ENCODE assay signal across 8 cellular contexts in genomic region chr2:24409700-24410556, GRCh38. TPM values are rescaled to one million over a fixed set of nuclear protein-coding genes. Genes with fewer than 3 reads are reported as not detected.
A peak's percentile ranks its signal among the peaks of the same experiment; 100 is the strongest.
DNase-seq lines count a peak whose midpoint lies in the region; ATAC-seq and TF ChIP-seq lines count a peak whose summit lies in the region.

No MANE protein-coding gene starts in this region.

- H3K36me3 ChIP-seq in neuronal stem cell (replicated peaks in 1 of 2; ENCODE audit: control insufficient read depth in 2 of 2, insufficient read depth in 2 of 2, low read length in 2 of 2), result no peaks in the 10 kb centered on the region

- no peaks in the 10 kb centered on the region for H3K9me3 ChIP-seq in neuronal stem cell (replicated peaks in 1 of 2; ENCODE audit: control insufficient read depth in 2 of 2, insufficient read depth in 1 of 2, low read depth in 1 of 2, low read length in 2 of 2)

- CTCF ChIA-PET in Calu3 (lab: Charles Lee), result interaction anchor here (0.6 to 2.0 kb wide), 3 partner anchors 32 to 418 kb away, joined by 3 to 9 read pairs (median 3); no protein-coding TSS in a partner anchor

- H2BK15ac ChIP-seq in neuronal stem cell (ENCODE audit: low read length), result no peak overlapping the region

- no peaks in the 10 kb centered on the region for H3K9me3 Mint-ChIP-seq in Calu3 (ENCODE audit: low read depth, unreplicated experiment)

- no peak overlapping the region for H3K4me3 Mint-ChIP-seq in Calu3 (ENCODE audit: low read depth, unreplicated experiment)

- no TSS peak for BruUV-seq in Calu3 (replicated peaks; lab: Mats Ljungman, UMichigan)

- H3K9ac ChIP-seq in neuronal stem cell (ENCODE audit: low read depth, low read length, poor library complexity), result peak overlapping the region; percentile 1

- ATAC-seq in GM21619 (IDR thresholded peaks at IDR 0.05; ENCODE audit: unreplicated experiment), result no peak
- no peak for ATAC-seq in GM21723 (IDR thresholded peaks at IDR 0.05; ENCODE audit: unreplicated experiment)

- no peak overlapping the region for H3K14ac ChIP-seq in neuronal stem cell (ENCODE audit: low read length)

- H3K4me2 ChIP-seq in neuronal stem cell (ENCODE audit: insufficient read depth, low read length, poor library complexity, severe bottlenecking), result no peak overlapping the region

- H3K27ac ChIP-seq in HL-60 (replicated peaks) (no peak overlapping the region), neuronal stem cell (replicated peaks; ENCODE audit: low read length) (no peak overlapping the region)

- H3K36me3 Mint-ChIP-seq in Calu3 (ENCODE audit: insufficient read depth, unreplicated experiment), result no peaks in the 10 kb centered on the region

- TF ChIP-seq CTCF in Calu3 (IDR thresholded peaks at IDR 0.05; ENCODE audit: unreplicated experiment) (peak; percentile 82), HL-60 (IDR thresholded peaks at IDR 0.05; ENCODE audit: insufficient read depth, low read length) (peak; percentile 84), fibroblast of villous mesenchyme (IDR thresholded peaks at IDR 0.05; ENCODE audit: insufficient read depth, low read depth, low read length) (peak; percentile 87)

- H2BK12ac ChIP-seq in neuronal stem cell (ENCODE audit: low read length), result no peak overlapping the region

- no peak overlapping the region for H4K8ac ChIP-seq in neuronal stem cell (ENCODE audit: low read depth, low read length)

- H3K18ac ChIP-seq in neuronal stem cell (ENCODE audit: low read length), result no peak overlapping the region

- no peaks in the 10 kb centered on the region for H3K79me1 ChIP-seq in neuronal stem cell (ENCODE audit: low read depth, low read length)

- H4K91ac ChIP-seq in neuronal stem cell (ENCODE audit: low read depth, low read length, poor library complexity), result no peak overlapping the region

- DNase-seq in Calu3, result peak; percentile 38
- DNase-seq in HL-60 (ENCODE audit: low read depth in 1 of 2, low spot score in 1 of 2), result peak; percentile 21 to 35
- DNase-seq in NCI-H524 (lab: John Stamatoyannopoulos, UW), result peak; percentile 74 to 91
- DNase-seq in activated CD4-positive, alpha-beta T cell treated with anti-CD3 and anti-CD28 coated beads, Interleukin-2, amount 50 U/mL, for 24 hours (ENCODE audit: low read depth in 1 of 2, low spot score in 1 of 2), result peak; percentile 6 to 36
- DNase-seq in fibroblast of villous mesenchyme (ENCODE audit: low read depth), result peak; percentile 72
- peak; percentile 72 for DNase-seq in neuronal stem cell (ENCODE audit: low spot score)

- H3K4me1 Mint-ChIP-seq in Calu3 (ENCODE audit: low read depth, unreplicated experiment), result no peaks in the 10 kb centered on the region

- no peak overlapping the region for H3K27ac Mint-ChIP-seq in Calu3 (ENCODE audit: unreplicated experiment)

- H3K27me3 Mint-ChIP-seq in Calu3 (ENCODE audit: unreplicated experiment), result no peaks in the 10 kb centered on the region

- intact Hi-C loops in Calu3 (cut with micrococcal nuclease; ENCODE audit: unreplicated experiment), result loop anchor here (1.0 to 2.0 kb wide), 3 partner anchors 417 to 786 kb away; no protein-coding TSS in a partner anchor

- H2BK120ac ChIP-seq in neuronal stem cell (ENCODE audit: low read depth, low read length), result no peak overlapping the region

- H2BK5ac ChIP-seq in neuronal stem cell (ENCODE audit: low read length), result no peak overlapping the region

- H3K27me3 ChIP-seq in HL-60 (ENCODE audit: insufficient read depth, poor library complexity, severe bottlenecking) (no peaks in the 10 kb centered on the region), neuronal stem cell (ENCODE audit: control insufficient read depth in 3 of 3, insufficient read depth in 3 of 3, low read depth in 1 of 3, low read length in 3 of 3) (no peaks in the 10 kb centered on the region)

- no CpG with 5 or more reads among the region's 13 CpGs for WGBS in neuronal stem cell (ENCODE audit: extremely low coverage in 2 of 2, insufficient read length in 2 of 2, insufficient replicate concordance in 1 of 2), 2 donors

- H3K4me1 ChIP-seq in neuronal stem cell (ENCODE audit: control insufficient read depth in 2 of 2, insufficient read depth in 1 of 2, low read depth in 1 of 2, low read length in 2 of 2), result peaks cover 12 to 24% of the 10 kb centered on the region in 2 donors

- H3K4me3 ChIP-seq in HL-60 (replicated peaks; ENCODE audit: insufficient read depth, low read length) (no peak overlapping the region), fibroblast of villous mesenchyme (ENCODE audit: low read depth, low read length) (no peak overlapping the region), neuronal stem cell (ENCODE audit: low read length in 2 of 2) (no peak overlapping the region)

- no peak overlapping the region for H3K4ac ChIP-seq in neuronal stem cell (ENCODE audit: low read length)

- no peak overlapping the region for H3K23ac ChIP-seq in neuronal stem cell (ENCODE audit: low read depth, low read length, poor library complexity)

- no peak overlapping the region for H2AK5ac ChIP-seq in neuronal stem cell (ENCODE audit: low read depth, low read length)

- no peak overlapping the region for H2AFZ ChIP-seq in neuronal stem cell (ENCODE audit: low read length)

RNA-seq across cellular contexts. Expression of gene ITSN2, which starts 49.6 kb away (rescaled TPM):
- total RNA-seq in Calu3 (2022), result 44.3 and 45.4 TPM in 2 replicates
- 23.2 and 35.8 TPM in 2 replicates for total RNA-seq in fibroblast of villous mesenchyme
- 6.4 TPM for polyA plus RNA-seq in neuronal stem cell (2013, experiment 1 of 2)
- polyA plus RNA-seq in neuronal stem cell (2013, experiment 2 of 2), result 5.9 TPM

Comparison
In these comparisons a context has a peak if more than half of its experiments do, and no peak if none do; other contexts are left out.
1. DNase-seq: peak in every context shown above with its lines; median percentile 82 in NCI-H524; 72 in fibroblast of villous mesenchyme; 72 in neuronal stem cell; 38 in Calu3; 28 in HL-60; 21 in activated CD4-positive, alpha-beta T cell treated with anti-CD3 and anti-CD28 coated beads, Interleukin-2, amount 50 U/mL, for 24 hours.